8 cellular contexts compared by ENCODE assay signal in the genomic region with DNA sequence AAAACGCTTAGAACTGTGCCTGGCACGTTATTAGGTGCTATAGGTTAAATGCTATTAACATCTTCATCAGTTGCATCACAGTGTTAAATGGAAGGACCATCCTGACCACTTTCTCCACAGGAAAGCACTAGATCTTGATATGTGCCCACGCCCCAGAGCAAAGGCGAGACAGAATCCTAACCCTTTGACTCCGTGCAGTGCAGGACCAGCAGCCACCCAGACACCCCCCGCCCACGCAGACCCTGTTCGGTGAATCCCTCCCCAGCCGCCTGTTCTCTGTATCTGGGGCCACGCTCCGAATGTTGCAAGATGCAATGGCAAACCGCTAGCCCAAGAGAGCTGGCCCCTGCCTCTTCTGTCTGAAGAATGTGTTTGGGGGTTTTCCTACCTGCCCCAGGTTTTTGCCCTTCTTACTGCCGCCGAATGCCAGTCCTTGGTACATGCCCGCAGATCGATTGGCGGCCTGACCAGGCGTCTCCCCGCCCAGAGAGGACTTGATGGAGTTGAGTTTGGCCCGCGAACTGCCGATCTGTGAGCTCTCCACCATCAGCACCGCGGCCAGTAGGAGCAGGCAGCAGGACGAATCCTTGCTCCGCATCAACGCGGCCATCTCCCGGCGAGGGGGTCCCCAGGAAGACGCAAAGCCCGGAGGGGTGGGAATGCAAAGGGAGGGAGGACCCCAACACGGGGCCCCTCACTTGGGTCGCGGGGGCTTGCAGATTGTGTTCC. TPM values are rescaled to one million over a fixed set of nuclear protein-coding genes. Genes with fewer than 3 reads are reported as not detected.
DNase-seq lines count a peak whose midpoint lies in the region; ATAC-seq and TF ChIP-seq lines count a peak whose summit lies in the region.

No MANE protein-coding gene starts in this region.

- no peaks in the 10 kb centered on the region for H3K36me3 ChIP-seq in CD8-positive, alpha-beta T cell (ENCODE audit: insufficient read depth, low read length)
- H3K36me3 ChIP-seq in RWPE2 (ENCODE audit: low read depth) (no peaks in the 10 kb centered on the region), fibroblast of lung (ENCODE audit: control insufficient read depth, insufficient read depth, low read length) (no peaks in the 10 kb centered on the region)

- H3K27me3 ChIP-seq in CD8-positive, alpha-beta T cell (ENCODE audit: insufficient read depth, low read length) = peaks cover 18% of the 10 kb centered on the region
- peaks cover 91% of the 10 kb centered on the region for H3K27me3 ChIP-seq in RWPE2 (ENCODE audit: insufficient read depth, poor library complexity, severe bottlenecking)
- peaks cover 18% of the 10 kb centered on the region for H3K27me3 ChIP-seq in fibroblast of lung (ENCODE audit: control insufficient read depth, insufficient read depth, low read length)

- no peaks in the 10 kb centered on the region for H3K9me3 ChIP-seq in CD8-positive, alpha-beta T cell (ENCODE audit: low read length)
- no peaks in the 10 kb centered on the region for H3K9me3 ChIP-seq in RWPE2 (ENCODE audit: severe bottlenecking)
- H3K9me3 ChIP-seq in fibroblast of lung (ENCODE audit: control insufficient read depth, insufficient read depth, low read depth, low read length) = no peaks in the 10 kb centered on the region

- H3K27me3 Mint-ChIP-seq in CD8-positive, alpha-beta T cell (ENCODE audit: low read depth) = peaks cover 49% of the 10 kb centered on the region

- DNase-seq in CD8-positive, alpha-beta T cell = no peak
- DNase-seq in RWPE2 (ENCODE audit: low spot score) = peak; percentile 42
- DNase-seq in fibroblast of lung (ENCODE audit: low read depth in 2 of 2) = peak; percentile 36 to 44
- peak; percentile 43 for DNase-seq in occipital lobe (lab: John Stamatoyannopoulos, UW)
- DNase-seq in NCI-H2171 (lab: John Stamatoyannopoulos, UW) = no peak
- DNase-seq in kidney glomerular epithelial cell (lab: John Stamatoyannopoulos, UW) = no peak

- no peaks in the 10 kb centered on the region for H4K20me1 ChIP-seq in fibroblast of lung (ENCODE audit: control insufficient read depth, extremely low read depth, insufficient read depth, low read length)

- no peaks in the 10 kb centered on the region for H3K9me3 Mint-ChIP-seq in CD8-positive, alpha-beta T cell

- CTCF ChIA-PET in CD8-positive, alpha-beta T cell (lab: Charles Lee) = no interaction called here

- no peak for TF ChIP-seq CTCF in CD8-positive, alpha-beta T cell (IDR thresholded peaks at IDR 0.05)
- TF ChIP-seq CTCF in RWPE2 (IDR thresholded peaks at IDR 0.05; ENCODE audit: poor library complexity, severe bottlenecking) (no peak), fibroblast of lung (conservative IDR thresholded peaks at IDR 0.05 in 1 of 2, IDR thresholded peaks at IDR 0.05 in 1 of 2; ENCODE audit: low read depth in 1 of 2, low read length in 2 of 2) (no peak)

- ATAC-seq in CD8-positive, alpha-beta T cell = no peak
- ATAC-seq in RWPE2 (ENCODE audit: low read depth) = no peak; the same call in 2 of the 3 replicates
- no peak for ATAC-seq in GM21529 (IDR thresholded peaks at IDR 0.05; ENCODE audit: unreplicated experiment)
- no peak for ATAC-seq in HG02623 (IDR thresholded peaks at IDR 0.05; ENCODE audit: unreplicated experiment)

- intact Hi-C loops in CD8-positive, alpha-beta T cell (cut with DNase I, micrococcal nuclease) = no loop called here

- no peak overlapping the region for H3K4me3 ChIP-seq in CD8-positive, alpha-beta T cell (ENCODE audit: low read depth, low read length)
- H3K4me3 ChIP-seq in RWPE2 (ENCODE audit: severe bottlenecking) = no peak overlapping the region
- H3K4me3 ChIP-seq in fibroblast of lung (replicated peaks in 1 of 4; ENCODE audit: control extremely low read depth in 1 of 4, insufficient read depth in 1 of 4, low read depth in 3 of 4, low read length in 4 of 4) = peak overlapping the region; percentile 49 to 65 (median 55)

- H3K36me3 Mint-ChIP-seq in CD8-positive, alpha-beta T cell = no peaks in the 10 kb centered on the region

- POLR2A ChIA-PET in CD8-positive, alpha-beta T cell (lab: Charles Lee) = no interaction called here

- H3K79me2 ChIP-seq in fibroblast of lung (ENCODE audit: control insufficient read depth, insufficient read depth, low read length) = no peaks in the 10 kb centered on the region

- H3K4me1 ChIP-seq in CD8-positive, alpha-beta T cell (ENCODE audit: insufficient read depth, low read length) = peaks cover 9% of the 10 kb centered on the region
- H3K4me1 ChIP-seq in RWPE2 (ENCODE audit: insufficient read depth, poor library complexity, severe bottlenecking) (no peaks in the 10 kb centered on the region), fibroblast of lung (ENCODE audit: control insufficient read depth, extremely low read depth, insufficient read depth, low read length) (no peaks in the 10 kb centered on the region)

- no peak overlapping the region for H3K27ac Mint-ChIP-seq in CD8-positive, alpha-beta T cell

- peak overlapping the region; percentile 74 for H3K4me3 Mint-ChIP-seq in CD8-positive, alpha-beta T cell

- H3K4me2 ChIP-seq in fibroblast of lung (ENCODE audit: extremely low read depth, insufficient read depth, low read length) = peak overlapping the region; percentile 86

- no peak overlapping the region for H3K27ac ChIP-seq in CD8-positive, alpha-beta T cell (ENCODE audit: low read depth, low read length)
- H3K27ac ChIP-seq in RWPE2 (ENCODE audit: poor library complexity, severe bottlenecking) = no peak overlapping the region
- no peak overlapping the region for H3K27ac ChIP-seq in fibroblast of lung (ENCODE audit: insufficient read depth, low read length)

- H2AFZ ChIP-seq in fibroblast of lung (ENCODE audit: low read length) = no peak overlapping the region

- H3K4me1 Mint-ChIP-seq in CD8-positive, alpha-beta T cell (ENCODE audit: low read depth) = peaks cover 15% of the 10 kb centered on the region

- no peak overlapping the region for H3K9ac ChIP-seq in fibroblast of lung (ENCODE audit: insufficient read depth, low read length)

RNA-seq across cellular contexts. Expression of a gene that starts 1.0 kb away (rescaled TPM):
- not detected for total RNA-seq in CD8-positive, alpha-beta T cell
- total RNA-seq in fibroblast of lung (under 0.01 and 1.2 TPM in 2 replicates), occipital lobe (3.1 TPM)
- 0.48 and 4.0 TPM in 2 replicates for polyA plus RNA-seq in fibroblast of lung
- polyA plus RNA-seq in fibroblast of lung (2012) = 0.56 and 2.3 TPM in 2 replicates
- 8.3 TPM in 1 of 2 replicates, not detected in the other for polyA minus RNA-seq in fibroblast of lung (ENCODE audit: low replicate concordance)

Comparison
In these comparisons a context has a peak if more than half of its experiments do, and no peak if none do; other contexts are left out.
1. DNase-seq: peak in RWPE2 (single experiment), fibroblast of lung (2 of 2) and occipital lobe (single experiment); none in CD8-positive, alpha-beta T cell (0 of 7), NCI-H2171 (single experiment) and kidney glomerular epithelial cell (single experiment).
2. H3K4me3 ChIP-seq: peak in fibroblast of lung (4 of 4); none in CD8-positive, alpha-beta T cell (single experiment) and RWPE2 (single experiment).